In the genomic region with DNA sequence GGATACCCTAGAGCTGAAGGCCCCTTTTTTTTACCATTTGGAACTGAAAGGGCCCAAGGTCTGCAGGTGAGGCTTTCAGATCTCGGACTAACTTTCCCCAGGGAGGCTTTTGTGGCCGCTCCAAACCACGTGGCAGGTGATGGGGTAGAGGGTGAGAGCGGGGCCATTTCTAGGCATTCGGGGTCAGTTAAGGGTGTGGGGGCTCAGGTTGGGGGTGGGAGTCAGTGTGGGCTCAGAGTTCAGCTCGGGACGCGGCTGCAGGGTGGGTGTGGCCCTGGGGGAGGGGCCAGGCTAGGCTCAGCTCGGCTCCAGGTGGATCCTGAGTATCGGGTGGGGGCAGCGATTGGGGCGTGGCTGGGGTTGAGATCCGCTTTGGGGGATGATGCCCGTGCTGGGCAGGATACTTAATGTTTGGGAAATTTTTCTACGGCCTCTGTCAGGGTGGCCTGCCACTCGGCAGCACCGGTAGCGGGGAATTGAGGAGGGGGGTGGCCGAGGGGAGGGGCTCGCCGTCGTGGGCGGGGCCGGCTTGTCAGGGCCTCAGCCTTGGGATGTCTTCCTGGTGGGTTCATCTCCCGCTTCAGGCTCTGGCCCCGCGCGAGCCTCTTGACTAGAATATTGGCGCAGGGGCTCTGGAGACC, we compare ENCODE assay signal across 7 cellular contexts. TPM values are rescaled to one million over a fixed set of nuclear protein-coding genes. Genes with fewer than 3 reads are reported as not detected.
A peak's percentile ranks its signal among the peaks of the same experiment; 100 is the strongest.
DNase-seq lines count a peak whose midpoint lies in the region; ATAC-seq and TF ChIP-seq lines count a peak whose summit lies in the region.

No MANE protein-coding gene starts in this region.

- no peaks in the 10 kb centered on the region for H3K36me3 Mint-ChIP-seq in natural killer cell

- no peaks in the 10 kb centered on the region for H4K20me1 ChIP-seq in OCI-LY1 (ENCODE audit: insufficient read depth, low read length)

- peaks cover 26% of the 10 kb centered on the region; the same call in 1 of the 2 replicates for H3K36me3 ChIP-seq in OCI-LY1 (ENCODE audit: insufficient read depth, low read length)
- peaks cover 0 to 3% of the 10 kb centered on the region in 2 donors for H3K36me3 ChIP-seq in duodenal mucosa (ENCODE audit: control insufficient read depth in 1 of 2, insufficient read depth in 2 of 2, low read length in 2 of 2)

- intact Hi-C loops in natural killer cell (cut with micrococcal nuclease): loop anchor here (2.0 to 10.0 kb wide), 5 partner anchors 14 to 114 kb away; no protein-coding TSS in a partner anchor

- no peaks in the 10 kb centered on the region for H3K9me2 ChIP-seq in OCI-LY1 (ENCODE audit: low read depth, low read length)

- ATAC-seq in natural killer cell (no peak), HG03457 (IDR thresholded peaks at IDR 0.05; ENCODE audit: unreplicated experiment) (no peak)

- peak overlapping the region; percentile 96 for H3K4me2 ChIP-seq in OCI-LY1 (ENCODE audit: low read length)

- H3K27me3 Mint-ChIP-seq in natural killer cell (ENCODE audit: low read depth in 2 of 2): no peaks in the 10 kb centered on the region

- no peaks in the 10 kb centered on the region for H3F3A ChIP-seq in OCI-LY1 (ENCODE audit: insufficient read depth, low read length)

- H3K4me3 ChIP-seq in OCI-LY1 (ENCODE audit: low read depth, low read length, poor library complexity, severe bottlenecking) (peak overlapping the region; percentile 77), duodenal mucosa (ENCODE audit: low read depth in 1 of 2, low read length in 2 of 2) (peak overlapping the region; percentile 82 to 91)

- peak overlapping the region; percentile 88 to 92 for H3K27ac Mint-ChIP-seq in natural killer cell

- H3K9me3 ChIP-seq in OCI-LY1 (ENCODE audit: low read length) (no peaks in the 10 kb centered on the region), duodenal mucosa (ENCODE audit: control insufficient read depth in 1 of 2, low read length in 2 of 2) (no peaks in the 10 kb centered on the region)

- H3K79me2 ChIP-seq in OCI-LY1 (ENCODE audit: insufficient read depth, low read length): peaks cover 53% of the 10 kb centered on the region

- TF ChIP-seq CTCF in OCI-LY1 (IDR thresholded peaks at IDR 0.05; ENCODE audit: low read length) (no peak), natural killer cell (IDR thresholded peaks at IDR 0.05) (no peak)

- no peaks in the 10 kb centered on the region for H3K9me3 Mint-ChIP-seq in natural killer cell

- peaks cover 60 to 73% of the 10 kb centered on the region in 2 donors for H3K4me1 Mint-ChIP-seq in natural killer cell

- peaks cover 63% of the 10 kb centered on the region for H3K4me1 ChIP-seq in OCI-LY1 (ENCODE audit: insufficient read depth, low read length, severe bottlenecking)
- peaks cover 57 to 60% of the 10 kb centered on the region in 2 donors for H3K4me1 ChIP-seq in duodenal mucosa (ENCODE audit: control insufficient read depth in 1 of 2, insufficient read depth in 2 of 2, low read length in 2 of 2)

- no peak overlapping the region for H2AFZ ChIP-seq in OCI-LY1 (ENCODE audit: low read length)

- peak overlapping the region; percentile 99 for H3K4me3 Mint-ChIP-seq in natural killer cell

- H3K9ac ChIP-seq in OCI-LY1 (ENCODE audit: low read length) (peak overlapping the region; percentile 77), duodenal mucosa (ENCODE audit: low read depth in 1 of 2, low read length in 2 of 2) (peak overlapping the region; percentile 81 to 93)

- H3K27ac ChIP-seq in OCI-LY1 (ENCODE audit: low read depth, low read length, poor library complexity, severe bottlenecking) (peak overlapping the region; percentile 84), duodenal mucosa (ENCODE audit: low read depth, low read length) (peak overlapping the region; percentile 97)

- DNase-seq in GM19238 (ENCODE audit: insufficient read length, low spot score): peak; percentile 63
- DNase-seq in natural killer cell: no peak
- DNase-seq in C1 segment of cervical spinal cord (lab: John Stamatoyannopoulos, UW): no peak
- DNase-seq in RKO (ENCODE audit: low spot score): no peak

- H3K27me3 ChIP-seq in OCI-LY1 (ENCODE audit: insufficient read depth, low read length): no peaks in the 10 kb centered on the region
- H3K27me3 ChIP-seq in duodenal mucosa (ENCODE audit: control insufficient read depth in 1 of 2, insufficient read depth in 2 of 2, low read length in 2 of 2): no peaks in the 10 kb centered on the region

RNA-seq across cellular contexts. Expression of gene KLF13, which starts 2.5 kb away (rescaled TPM):
- total RNA-seq in natural killer cell: 100 to 1,000 TPM; 277 to 328 (median 300) TPM
